ENCODE assay signal across 2 cellular contexts in the genomic region with DNA sequence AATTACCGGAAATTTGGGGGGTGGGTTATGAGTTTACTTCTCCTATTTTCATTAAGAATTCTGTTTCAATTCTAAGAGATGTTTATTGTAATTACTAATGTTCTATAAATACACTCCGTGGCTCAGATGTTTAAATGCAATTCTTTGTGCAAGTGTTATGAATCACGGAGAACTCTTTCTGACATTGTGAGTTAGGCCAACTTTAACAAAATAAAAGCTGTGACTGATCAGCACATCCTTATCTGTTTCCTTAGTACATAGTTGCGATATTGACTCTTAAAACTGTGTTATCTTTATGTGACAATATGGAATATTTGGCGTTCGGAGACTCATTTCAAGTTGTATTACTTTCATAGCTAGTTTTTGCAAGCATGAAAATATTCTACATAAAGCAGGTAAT.
TF ChIP-seq lines count a peak whose summit lies in the region.

No MANE protein-coding gene starts in this region.

TF ChIP-seq in endothelial cell of umbilical vein, 7 proteins besides CTCF, POLR2A, EP300 and RAD21:
- TF ChIP-seq FOS (IDR thresholded peaks at IDR 0.05; ENCODE audit: borderline replicate concordance, insufficient read depth, low read length) (no peak), MYC (IDR thresholded peaks at IDR 0.05; ENCODE audit: low read depth, low read length) (no peak), GATA2 (IDR thresholded peaks at IDR 0.05; ENCODE audit: insufficient read depth, insufficient read length, low read depth, low read length) (peak; percentile 42), MAX (IDR thresholded peaks at IDR 0.05; ENCODE audit: insufficient read depth, insufficient read length) (no peak), EZH2 (IDR thresholded peaks at IDR 0.05; ENCODE audit: borderline replicate concordance, low read depth, low read length, severe bottlenecking) (no peak), JUN (IDR thresholded peaks at IDR 0.05; ENCODE audit: borderline replicate concordance, insufficient read depth, insufficient read length, low read depth) (no peak), POLR2AphosphoS5 (IDR thresholded peaks at IDR 0.05; ENCODE audit: insufficient read depth, low read depth, low read length) (no peak)

TF ChIP-seq in HepG2, 621 proteins besides CTCF, POLR2A, EP300 and RAD21:
- TF ChIP-seq HNRNPK (IDR thresholded peaks at IDR 0.05; ENCODE audit: low read depth, low read length, poor library complexity, severe bottlenecking) (no peak), ARNT2 (CRISPR knock-in tag; IDR thresholded peaks at IDR 0.05; ENCODE audit: low read depth) (no peak), RFX3 (CRISPR knock-in tag; IDR thresholded peaks at IDR 0.05) (no peak), ZNF337 (CRISPR knock-in tag; IDR thresholded peaks at IDR 0.05; ENCODE audit: borderline replicate concordance, low read depth) (no peak), ZNF652 (CRISPR knock-in tag; IDR thresholded peaks at IDR 0.05; ENCODE audit: borderline replicate concordance, low read depth) (no peak), FOXK1 (CRISPR knock-in tag; IDR thresholded peaks at IDR 0.05; ENCODE audit: borderline replicate concordance, low read depth) (no peak)
